In the genomic region with DNA sequence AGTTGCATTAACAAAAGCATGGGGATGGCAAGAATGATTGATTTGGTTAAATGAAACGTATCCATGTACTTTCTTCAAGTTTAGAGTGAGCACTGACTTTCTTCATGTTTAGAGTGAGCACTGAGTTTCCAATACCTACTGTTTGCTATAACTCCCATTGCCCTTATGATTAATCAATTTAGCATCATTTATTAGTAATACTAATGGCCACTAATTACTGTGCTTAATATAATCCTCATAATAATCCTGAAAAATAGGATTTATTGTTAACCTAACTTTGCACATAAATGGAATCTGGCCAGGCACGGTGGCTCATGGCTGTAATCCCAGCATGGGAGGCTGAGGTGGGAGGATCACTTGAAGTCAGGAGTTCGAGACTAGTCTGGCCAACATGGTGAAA, we compare ENCODE assay signal across 17 cellular contexts. TPM values are rescaled to one million over a fixed set of nuclear protein-coding genes. Genes with fewer than 3 reads are reported as not detected.
DNase-seq lines count a peak whose midpoint lies in the region; ATAC-seq and TF ChIP-seq lines count a peak whose summit lies in the region.
"Had no signal": no experiment of that assay in that cellular context is flagged by ENCODE, and none has a peak within 500 bp of the region (broad histone marks: within the 10 kb centered on the region; RNA-seq: fewer than 3 reads in every experiment).

No MANE protein-coding gene starts in this region.

- no peak for ATAC-seq in right lobe of liver
- ATAC-seq in GM18520 (IDR thresholded peaks at IDR 0.05; ENCODE audit: unreplicated experiment), result no peak
- no peak for ATAC-seq in HG02938 (IDR thresholded peaks at IDR 0.05; ENCODE audit: unreplicated experiment)
- ATAC-seq in psoas muscle, result no peak
- ATAC-seq in GM21447 (IDR thresholded peaks at IDR 0.05; ENCODE audit: unreplicated experiment), result no peak
- ATAC-seq: CD8-positive, alpha-beta T cell had no signal

- no peak for TF ChIP-seq POLR2A in right lobe of liver (IDR thresholded peaks at IDR 0.05)

- H3K9me3 ChIP-seq in adipocyte (ENCODE audit: control insufficient read depth, low read length) (no peaks in the 10 kb centered on the region), right lobe of liver (no peaks in the 10 kb centered on the region), subcutaneous abdominal adipose tissue (ENCODE audit: control insufficient read depth in 5 of 5, low read length in 5 of 5) (no peaks in the 10 kb centered on the region), psoas muscle (no peaks in the 10 kb centered on the region)
- H3K9me3 ChIP-seq: HAP-1 had no signal

- H3K4me3 ChIP-seq in adipocyte (ENCODE audit: low read length), result no peak overlapping the region
- no peak overlapping the region for H3K4me3 ChIP-seq in right lobe of liver
- H3K4me3 ChIP-seq in subcutaneous abdominal adipose tissue (ENCODE audit: low read depth in 1 of 5, low read length in 5 of 5), result no peak overlapping the region
- H3K4me3 ChIP-seq in psoas muscle, result no peak overlapping the region
- H3K4me3 ChIP-seq: BLaER1 treated with 17β-estradiol and CSF1 and Interleukin-3, amounts not matched to agents 10 nM and 100 nM; HAP-1 had no signal

- H3K4me1 ChIP-seq in adipocyte (ENCODE audit: control insufficient read depth, insufficient read depth, low read length) (peaks cover 30% of the 10 kb centered on the region), right lobe of liver (peaks cover 0 to 45% (median 11%) of the 10 kb centered on the region in 4 donors), subcutaneous abdominal adipose tissue (ENCODE audit: control insufficient read depth in 5 of 5, insufficient read depth in 5 of 5, low read length in 5 of 5) (peaks cover 0 to 20% (median 6%) of the 10 kb centered on the region in 5 donors), psoas muscle (no peaks in the 10 kb centered on the region)
- H3K4me1 ChIP-seq: BLaER1 treated with 17β-estradiol and CSF1 and Interleukin-3, amounts not matched to agents 10 nM and 100 nM had no signal

- H3K27ac ChIP-seq in right lobe of liver (peak overlapping the region in 2 of 3 donors; percentile 71 to 75), subcutaneous abdominal adipose tissue (ENCODE audit: low read depth, low read length) (peak overlapping the region; percentile 82), psoas muscle (no peak overlapping the region)
- H3K27ac ChIP-seq: BLaER1 treated with 17β-estradiol and CSF1 and Interleukin-3, amounts not matched to agents 10 nM and 100 nM; HL-60 had no signal

- 77% methylated on average over 3 of the region's 3 CpGs for WGBS in right lobe of liver (ENCODE audit: insufficient coverage, low coverage, low lambda C conversion rate, missing lambda C conversion rate)
- 91 to 93% (median 91%) methylated on average over 3 of the region's 3 CpGs for WGBS in psoas muscle, 3 donors

- DNase-seq in adipocyte (ENCODE audit: low read depth), result no peak
- no peak for DNase-seq in right lobe of liver
- no peak for DNase-seq in psoas muscle
- DNase-seq: Calu3; CD8-positive, alpha-beta T cell; DMS79 treated with DMSO at 0.1 percent for 48 hours; GF-D8; KBM-7 had no signal

- H3K27me3 ChIP-seq in adipocyte (replicated peaks; ENCODE audit: control insufficient read depth, insufficient read depth, low read length) (no peaks in the 10 kb centered on the region), right lobe of liver (no peaks in the 10 kb centered on the region), subcutaneous abdominal adipose tissue (ENCODE audit: control insufficient read depth in 5 of 5, insufficient read depth in 4 of 5, low read length in 5 of 5) (no peaks in the 10 kb centered on the region), psoas muscle (ENCODE audit: insufficient read depth in 3 of 3, low read length in 2 of 3) (no peaks in the 10 kb centered on the region)
- H3K27me3 ChIP-seq: BLaER1 treated with 17β-estradiol and CSF1 and Interleukin-3, amounts not matched to agents 10 nM and 100 nM had no signal

- TF ChIP-seq CTCF in right lobe of liver (IDR thresholded peaks at IDR 0.05), result no peak
- TF ChIP-seq CTCF in psoas muscle (IDR thresholded peaks at IDR 0.05), result no peak

- H3K9ac ChIP-seq in adipocyte (ENCODE audit: low read length), result peak overlapping the region; percentile 60
- no peak overlapping the region for H3K9ac ChIP-seq in subcutaneous abdominal adipose tissue (ENCODE audit: low read length in 5 of 5)
- H3K9ac ChIP-seq: BLaER1 treated with 17β-estradiol and CSF1 and Interleukin-3, amounts not matched to agents 10 nM and 100 nM had no signal

- H3K36me3 ChIP-seq in adipocyte (ENCODE audit: control insufficient read depth, insufficient read depth, low read length, severe bottlenecking) (peaks cover 38% of the 10 kb centered on the region), right lobe of liver (peaks cover 0 to 5% (median 4%) of the 10 kb centered on the region in 4 donors), subcutaneous abdominal adipose tissue (ENCODE audit: control insufficient read depth in 5 of 5, insufficient read depth in 5 of 5, low read length in 5 of 5) (peaks cover 9 to 36% (median 18%) of the 10 kb centered on the region in 5 donors), psoas muscle (ENCODE audit: insufficient read depth in 1 of 2, low read depth in 1 of 2) (peaks cover 4 to 76% of the 10 kb centered on the region in 2 donors)

- intact Hi-C loops in right lobe of liver (cut with DNase I) (no loop called here), psoas muscle (cut with DNase I) (no loop called here)

RNA-seq across cellular contexts. Expression of a gene that starts 22.1 kb away (rescaled TPM):
- total RNA-seq in right lobe of liver (under 1 TPM in 4 of 6 experiments, not detected in 2; 0.44 to 0.68 (median 0.54) TPM), psoas muscle (under 1 TPM in 1 of 4 donors, not detected in 3; 0.64 TPM)
- polyA plus RNA-seq in psoas muscle, result under 1 TPM in 2 of 3 donors, not detected in 1; 0.05 to 0.12 TPM
- total RNA-seq: A172 had no signal
- polyA plus RNA-seq: IMR-90 had no signal
